3 cellular contexts compared by ENCODE assay signal in genomic region chr5:54115768-54116403, GRCh38.
TF ChIP-seq lines count a peak whose summit lies in the region.

No MANE protein-coding gene starts in this region.

TF ChIP-seq in SK-N-SH, 30 proteins besides CTCF, POLR2A, EP300 and RAD21 (continued from another document):
- no peak for TF ChIP-seq ZBTB33 (IDR thresholded peaks at IDR 0.05; ENCODE audit: borderline replicate concordance, low read depth)
- TF ChIP-seq RXRA (IDR thresholded peaks at IDR 0.05; ENCODE audit: borderline replicate concordance, low read depth) = no peak
- TF ChIP-seq NFIC (IDR thresholded peaks at IDR 0.05; ENCODE audit: borderline replicate concordance) = no peak
- no peak for TF ChIP-seq USF1 (IDR thresholded peaks at IDR 0.05; ENCODE audit: borderline replicate concordance, low read depth)
- no peak for TF ChIP-seq MXI1 (IDR thresholded peaks at IDR 0.05; ENCODE audit: low read depth, low read length)

TF ChIP-seq in SK-N-SH treated with all-trans-retinoic acid at 6 μM for 48 hours, 23 proteins besides CTCF, POLR2A, EP300 and RAD21 (continued from another document):
- no peak for TF ChIP-seq CSRNP3 (CRISPR knock-in tag; IDR thresholded peaks at IDR 0.05)
- no peak for TF ChIP-seq TSHZ2 (CRISPR knock-in tag; IDR thresholded peaks at IDR 0.05)
- TF ChIP-seq SNAI2 (CRISPR knock-in tag; IDR thresholded peaks at IDR 0.05) = no peak
- no peak for TF ChIP-seq CSDC2 (CRISPR knock-in tag; IDR thresholded peaks at IDR 0.05)
- no peak for TF ChIP-seq ARNTL (CRISPR knock-in tag; IDR thresholded peaks at IDR 0.05; ENCODE audit: borderline replicate concordance, low read depth)
- no peak for TF ChIP-seq ZFP30 (CRISPR knock-in tag; IDR thresholded peaks at IDR 0.05)
- no peak for TF ChIP-seq TOX (CRISPR knock-in tag; IDR thresholded peaks at IDR 0.05; ENCODE audit: borderline replicate concordance)
- TF ChIP-seq PATZ1 (CRISPR knock-in tag; IDR thresholded peaks at IDR 0.05; ENCODE audit: borderline replicate concordance) = no peak
- TF ChIP-seq PPARA (CRISPR knock-in tag; IDR thresholded peaks at IDR 0.05; ENCODE audit: borderline replicate concordance) = no peak
- no peak for TF ChIP-seq OSR1 (CRISPR knock-in tag; IDR thresholded peaks at IDR 0.05)
- TF ChIP-seq POU6F1 (CRISPR knock-in tag; IDR thresholded peaks at IDR 0.05; ENCODE audit: borderline replicate concordance, low read depth) = no peak
- TF ChIP-seq ZNF565 (CRISPR knock-in tag; conservative IDR thresholded peaks at IDR 0.05; ENCODE audit: low read depth) = no peak

TF ChIP-seq in GM12878, 131 proteins besides CTCF, POLR2A, EP300 and RAD21 (continued from another document):
- TF ChIP-seq RCOR1 (conservative IDR thresholded peaks at IDR 0.05; ENCODE audit: low read depth, low read length) = no peak
- no peak for TF ChIP-seq E2F4 (IDR thresholded peaks at IDR 0.05; ENCODE audit: low read depth, low read length)
